In genomic region chr3:196659901-196660351, GRCh38 we compare ENCODE assay signal across 31 cellular contexts.
"Had no signal": no experiment of that assay in that cellular context is flagged by ENCODE, and none has a peak within 500 bp of the region (broad histone marks: within the 10 kb centered on the region; RNA-seq: fewer than 3 reads in every experiment).

No MANE protein-coding gene starts in this region.

- ATAC-seq: activated CD4-positive, CD25-positive, alpha-beta regulatory T cell treated with anti-CD3 and anti-CD28 coated beads, Interleukin-2, amount 50 U/mL, for 24 hours; left lung; naive thymus-derived CD8-positive, alpha-beta T cell; T-helper 17 cell had no signal

- H3K9me3 ChIP-seq: breast epithelium, esophagus squamous epithelium, heart right ventricle, left lung, lower lobe of right lung, right lobe of liver, vagina had no signal

- H3K27ac Mint-ChIP-seq: activated CD4-positive, alpha-beta memory T cell treated with anti-CD3 and anti-CD28 coated beads for 36 hours; activated naive CD4-positive, alpha-beta T cell treated with anti-CD3 and anti-CD28 coated beads, Interleukin-2, amount 50 U/mL, for 24 hours; activated T-cell treated with anti-CD3 and anti-CD28 coated beads, Interleukin-2, amount 50 U/mL, for 24 hours; stimulated activated naive CD8-positive, alpha-beta T cell treated with anti-CD3 and anti-CD28 coated beads, Interleukin-15, Interleukin-2, amounts not matched to agents 100 ng/mL and 50 ng/mL, for 24 hours; T-helper 17 cell; type B pancreatic cell had no signal

- H3K4me1 ChIP-seq: breast epithelium, heart right ventricle, left lung, lower lobe of right lung, right lobe of liver, vagina had no signal

- H3K9me3 Mint-ChIP-seq: activated CD4-positive, alpha-beta memory T cell treated with anti-CD3 and anti-CD28 coated beads for 36 hours; activated naive CD4-positive, alpha-beta T cell treated with anti-CD3 and anti-CD28 coated beads, Interleukin-2, amount 50 U/mL, for 24 hours; activated T-cell treated with anti-CD3 and anti-CD28 coated beads, Interleukin-2, amount 50 U/mL, for 24 hours; central memory CD8-positive, alpha-beta T cell; naive thymus-derived CD8-positive, alpha-beta T cell; neural crest cell; stimulated activated naive CD8-positive, alpha-beta T cell treated with anti-CD3 and anti-CD28 coated beads, Interleukin-15, Interleukin-2, amounts not matched to agents 100 ng/mL and 50 ng/mL, for 24 hours; type B pancreatic cell had no signal

- H3K36me3 Mint-ChIP-seq: type B pancreatic cell had no signal

- H3K27me3 ChIP-seq: breast epithelium, esophagus squamous epithelium, left lung, right lobe of liver, vagina had no signal

- H3K27ac ChIP-seq: breast epithelium, epithelial cell of prostate, esophagus squamous epithelium, heart right ventricle, left lung, lower lobe of right lung, right lobe of liver, skin epidermis, vagina, WERI-Rb-1 had no signal

- H3K4me3 ChIP-seq: esophagus squamous epithelium, heart right ventricle, left lung, lower lobe of right lung, right lobe of liver, skin epidermis, vagina had no signal

- H3K36me3 ChIP-seq: breast epithelium, right lobe of liver, vagina, WERI-Rb-1 had no signal

- DNase-seq: activated CD4-positive, alpha-beta memory T cell treated with anti-CD3 and anti-CD28 coated beads for 36 hours; activated CD4-positive, alpha-beta T cell treated with anti-CD3 and anti-CD28 coated beads for 48 hours; activated CD8-positive, alpha-beta memory T cell treated with anti-CD3 and anti-CD28 coated beads, Interleukin-2, amount 50 U/mL, for 4 hours; activated T-cell treated with anti-CD3 and anti-CD28 coated beads, Interleukin-2, amount 50 U/mL, for 24 hours; effector CD8-positive, alpha-beta T cell; esophagus squamous epithelium; foreskin melanocyte; heart right ventricle; lower lobe of right lung; mesenchymal stem cell; naive thymus-derived CD8-positive, alpha-beta T cell; occipital lobe; right lobe of liver; stimulated activated CD4-positive, alpha-beta T cell treated with anti-CD3 and anti-CD28 coated beads, Interleukin-12 subunit alpha, Interleukin-12 subunit beta, amount 100 ng/mL, for 4 hours; stimulated activated CD4-positive, alpha-beta T cell treated with anti-CD3 and anti-CD28 coated beads, Interleukin-4, amount 100 ng/mL, for 1 hour; T-helper 17 cell; T1000; WERI-Rb-1 had no signal

- FAIRE-seq: colon, endometrium had no signal
